15 cellular contexts compared by ENCODE assay signal in genomic region chr4:151198748-151199147, GRCh38.
DNase-seq lines count a peak whose midpoint lies in the region; TF ChIP-seq lines count a peak whose summit lies in the region.
"Had no signal": no experiment of that assay in that cellular context is flagged by ENCODE, and none has a peak within 500 bp of the region (broad histone marks: within the 10 kb centered on the region; RNA-seq: fewer than 3 reads in every experiment).

No MANE protein-coding gene starts in this region.

- H3K27ac ChIP-seq in caudate nucleus (ENCODE audit: low read depth, low read length) (peak overlapping the region; percentile 75), osteoblast (ENCODE audit: low read depth, low read length) (peak overlapping the region; percentile 42), uterus (peak overlapping the region; percentile 7 to 18)
- H3K27ac ChIP-seq: C4-2B had no signal

- TF ChIP-seq POLR2A in uterus (IDR thresholded peaks at IDR 0.05): no peak

- in situ Hi-C loops in G401 (cut with HindIII; ENCODE audit: low sequenced_read_pairs): no loop called here

- H3K79me2 ChIP-seq in osteoblast (ENCODE audit: insufficient read depth, low read length): peaks cover 24% of the 10 kb centered on the region

- TF ChIP-seq CTCF in osteoblast (IDR thresholded peaks at IDR 0.05; ENCODE audit: extremely low read depth, low read depth, low read length): no peak
- TF ChIP-seq CTCF in uterus (IDR thresholded peaks at IDR 0.05): no peak

- H2AFZ ChIP-seq in osteoblast (ENCODE audit: low read length): peak overlapping the region; percentile 14

- peaks cover 35% of the 10 kb centered on the region for H3K4me1 ChIP-seq in osteoblast (ENCODE audit: insufficient read depth, low read length)
- no peaks in the 10 kb centered on the region for H3K4me1 ChIP-seq in uterus

- H3K27me3 ChIP-seq in osteoblast (ENCODE audit: insufficient read depth, low read length): no peaks in the 10 kb centered on the region
- H3K27me3 ChIP-seq in uterus: no peaks in the 10 kb centered on the region
- H3K27me3 ChIP-seq: MG63 had no signal

- no peak overlapping the region for H3K4me3 ChIP-seq in osteoblast (ENCODE audit: insufficient read depth, low read length)
- no peak overlapping the region for H3K4me3 ChIP-seq in uterus
- H3K4me3 ChIP-seq: MG63 had no signal

- peak overlapping the region; percentile 14 for H3K4me2 ChIP-seq in osteoblast (ENCODE audit: insufficient read depth, low read length)

- H3K36me3 ChIP-seq in osteoblast (ENCODE audit: insufficient read depth, low read length) (no peaks in the 10 kb centered on the region), uterus (no peaks in the 10 kb centered on the region)
- H3K36me3 ChIP-seq: MG63 had no signal

- no peaks in the 10 kb centered on the region for H4K20me1 ChIP-seq in osteoblast (ENCODE audit: insufficient read depth, low read length)

- intact Hi-C loops in uterus (cut with DNase I; ENCODE audit: low total_unique reads): no loop called here

- H3K9me3 ChIP-seq in osteoblast (ENCODE audit: low read depth, low read length) (no peaks in the 10 kb centered on the region), uterus (no peaks in the 10 kb centered on the region)
- H3K9me3 ChIP-seq: MG63 had no signal

- DNase-seq in caudate nucleus (lab: John Stamatoyannopoulos, UW) (no peak), foreskin melanocyte (peak; percentile 86), osteoblast (ENCODE audit: insufficient read length, low spot score, missing footprints) (no peak), uterus (no peak), DMS79 treated with DMSO at 0.1 percent for 48 hours (lab: John Stamatoyannopoulos, UW) (no peak), G401 (ENCODE audit: low spot score) (no peak)
- DNase-seq in activated CD8-positive, alpha-beta memory T cell treated with anti-CD3 and anti-CD28 coated beads, Interleukin-2, amount 50 U/mL, for 48 hours: no peak
- DNase-seq: activated naive CD4-positive, alpha-beta T cell treated with anti-CD3 and anti-CD28 coated beads, Interleukin-2, amount 50 U/mL, for 16 hours; DMS79; effector CD4-positive, alpha-beta T cell; kidney; MG63; RPMI8226; stimulated activated CD4-positive, alpha-beta T cell treated with anti-CD3 and anti-CD28 coated beads, Interleukin-2, amount 100 ng/mL, for 24 hours had no signal

Comparison
In these comparisons a context has a peak if more than half of its experiments do, and no peak if none do; other contexts are left out.
1. H3K27ac ChIP-seq: peak in every context shown above with its lines; median percentile 75 in caudate nucleus; 42 in osteoblast; 12 in uterus.